Comparison of ENCODE assay signal across 8 cellular contexts in genomic region chr2:183124957-183125255, GRCh38. TPM values are rescaled to one million over a fixed set of nuclear protein-coding genes. Genes with fewer than 3 reads are reported as not detected.
DNase-seq lines count a peak whose midpoint lies in the region; ATAC-seq, FAIRE-seq and TF ChIP-seq lines count a peak whose summit lies in the region.

No MANE protein-coding gene starts in this region.

- peak overlapping the region; percentile 97 for H3K4me3 Mint-ChIP-seq in activated naive CD4-positive, alpha-beta T cell treated with anti-CD3 and anti-CD28 coated beads, Interleukin-2, amount 50 U/mL, for 24 hours
- H3K4me3 Mint-ChIP-seq in type B pancreatic cell: peak overlapping the region; percentile 98

- in situ Hi-C loops in GM12878 (cut with MboI): no loop called here

- H3K4me2 ChIP-seq in GM12878 (ENCODE audit: control insufficient read depth, insufficient read depth): peak overlapping the region; percentile 88

- TF ChIP-seq RAD21 in GM12878 (IDR thresholded peaks at IDR 0.05; ENCODE audit: insufficient read depth, low read depth, low read length): no peak

- no peaks in the 10 kb centered on the region for H3K36me3 ChIP-seq in GM12878 (ENCODE audit: control insufficient read depth in 2 of 2, insufficient read depth in 2 of 2, low read length in 1 of 2)
- peaks cover 0 to 2% of the 10 kb centered on the region in 2 donors for H3K36me3 ChIP-seq in lung (ENCODE audit: control insufficient read depth in 2 of 2, insufficient read depth in 2 of 2, low read length in 2 of 2)

- H3K27ac Mint-ChIP-seq in activated naive CD4-positive, alpha-beta T cell treated with anti-CD3 and anti-CD28 coated beads, Interleukin-2, amount 50 U/mL, for 24 hours: peak overlapping the region; percentile 99
- peak overlapping the region; percentile 93 for H3K27ac Mint-ChIP-seq in type B pancreatic cell

- peak overlapping the region; percentile 95 for H2AFZ ChIP-seq in GM12878 (ENCODE audit: control insufficient read depth, low read depth, low read length)

- POLR2A ChIA-PET in GM12878 (lab: Charles Lee): interaction anchor here (0.6 to 1.6 kb wide), 5 partner anchors 38 to 1352 kb away, joined by 3 to 7 read pairs (median 4); partner anchors contain the start of gene DUSP19

- no peak for ATAC-seq in GM12878
- no peak for ATAC-seq in lung (ENCODE audit: insufficient read depth, low FRiP score)

- H3K4me1 ChIP-seq in GM12878 (ENCODE audit: control insufficient read depth, insufficient read depth, low read length) (peaks cover 4% of the 10 kb centered on the region; the same call in 1 of the 2 replicates), lung (ENCODE audit: control insufficient read depth in 2 of 2, insufficient read depth in 2 of 2, low read length in 2 of 2) (peaks cover 0 to 6% of the 10 kb centered on the region in 2 donors)

- peaks cover 8% of the 10 kb centered on the region for H3K36me3 Mint-ChIP-seq in activated naive CD4-positive, alpha-beta T cell treated with anti-CD3 and anti-CD28 coated beads, Interleukin-2, amount 50 U/mL, for 24 hours
- H3K36me3 Mint-ChIP-seq in type B pancreatic cell: no peaks in the 10 kb centered on the region

- TF ChIP-seq EP300 in GM12878 (IDR thresholded peaks at IDR 0.05; ENCODE audit: borderline replicate concordance in 1 of 2, control insufficient read depth in 1 of 2, low read depth in 2 of 2, low read length in 2 of 2): no peak

- SMC1A ChIA-PET in GM12878 (lab: Charles Lee; ENCODE audit: uncharacterized antibody, unreplicated experiment): interaction anchor here (0.8 to 1.1 kb wide), 3 partner anchors 12 to 90 kb away, joined by 3 read pairs; no protein-coding TSS in a partner anchor

- no peaks in the 10 kb centered on the region for H3K9me3 ChIP-seq in GM12878 (replicated peaks; ENCODE audit: control insufficient read depth, insufficient read depth, low read length)
- peaks cover 0 to 2% of the 10 kb centered on the region in 2 donors for H3K9me3 ChIP-seq in lung (ENCODE audit: control insufficient read depth in 2 of 2, insufficient read depth in 1 of 2, low read length in 1 of 2)

- peaks cover 6% of the 10 kb centered on the region for H3K27me3 Mint-ChIP-seq in activated naive CD4-positive, alpha-beta T cell treated with anti-CD3 and anti-CD28 coated beads, Interleukin-2, amount 50 U/mL, for 24 hours
- no peaks in the 10 kb centered on the region for H3K27me3 Mint-ChIP-seq in type B pancreatic cell

- no peak for TF ChIP-seq CTCF in GM12878 (IDR thresholded peaks at IDR 0.05 in 2 of 3, conservative IDR thresholded peaks at IDR 0.05 in 1 of 3; ENCODE audit: control insufficient read depth in 2 of 3, extremely low read depth in 1 of 3, insufficient read depth in 1 of 3, low read depth in 3 of 3, low read length in 3 of 3)
- no peak for TF ChIP-seq CTCF in lung (IDR thresholded peaks at IDR 0.05; ENCODE audit: control extremely low read depth, extremely low read depth)
- TF ChIP-seq CTCF in type B pancreatic cell (conservative IDR thresholded peaks at IDR 0.05): no peak

- 1% methylated on average over 10 of the region's 10 CpGs for WGBS in GM12878 (ENCODE audit: insufficient coverage, insufficient replicate concordance, low lambda C conversion rate, missing lambda C conversion rate)
- WGBS in lung, 2 donors: 0% methylated on average over 10 of the region's 10 CpGs

- peaks cover 45% of the 10 kb centered on the region for H3K4me1 Mint-ChIP-seq in activated naive CD4-positive, alpha-beta T cell treated with anti-CD3 and anti-CD28 coated beads, Interleukin-2, amount 50 U/mL, for 24 hours
- H3K4me1 Mint-ChIP-seq in type B pancreatic cell (ENCODE audit: unreplicated experiment): peaks cover 12% of the 10 kb centered on the region

- TF ChIP-seq POLR2A in GM12878 (IDR thresholded peaks at IDR 0.05; ENCODE audit: low read depth, low read length): no peak

- H4K20me1 ChIP-seq in GM12878 (ENCODE audit: control insufficient read depth, insufficient read depth): no peaks in the 10 kb centered on the region

- peak overlapping the region; percentile 81 for H3K9ac ChIP-seq in GM12878 (ENCODE audit: control insufficient read depth, insufficient read depth, low read length)

- no peak for FAIRE-seq in GM12878 (lab: Jason Lieb, UNC)

- H3K4me3 ChIP-seq in GM12878: peak overlapping the region; percentile 78
- H3K4me3 ChIP-seq in lung: peak overlapping the region; percentile 95

- H3K9me3 Mint-ChIP-seq in activated naive CD4-positive, alpha-beta T cell treated with anti-CD3 and anti-CD28 coated beads, Interleukin-2, amount 50 U/mL, for 24 hours: no peaks in the 10 kb centered on the region
- H3K9me3 Mint-ChIP-seq in type B pancreatic cell: no peaks in the 10 kb centered on the region

- H3K27me3 ChIP-seq in GM12878 (replicated peaks in 1 of 2; ENCODE audit: control insufficient read depth in 2 of 2, insufficient read depth in 2 of 2, low read length in 1 of 2): no peaks in the 10 kb centered on the region
- H3K27me3 ChIP-seq in lung (ENCODE audit: control insufficient read depth, insufficient read depth): no peaks in the 10 kb centered on the region

- no peak for DNase-seq in activated naive CD4-positive, alpha-beta T cell treated with anti-CD3 and anti-CD28 coated beads, Interleukin-2, amount 50 U/mL, for 16 hours
- peak; percentile 31 for DNase-seq in GM12878 (ENCODE audit: low read depth, low spot score)
- DNase-seq in lung (ENCODE audit: low spot score): no peak
- DNase-seq in type B pancreatic cell (ENCODE audit: extremely low spot score, unreplicated experiment): no peak
- DNase-seq in HCEC 1CT: no peak
- no peak for DNase-seq in activated CD4-positive, alpha-beta T cell treated with anti-CD3 and anti-CD28 coated beads, Interleukin-2, amount 50 U/mL, for 48 hours
- no peak for DNase-seq in SHP77 (lab: John Stamatoyannopoulos, UW)

- H3K27ac ChIP-seq in GM12878 (ENCODE audit: control insufficient read depth, insufficient read depth) (peak overlapping the region; percentile 89), lung (ENCODE audit: low read depth in 1 of 2, low read length in 1 of 2) (peak overlapping the region; percentile 70 to 97)

- CTCF ChIA-PET in GM12878 (lab: Yijun Ruan, JAX): interaction anchor here (1.6 kb wide), 1 partner anchor 46 kb away, joined by 4 read pairs; no protein-coding TSS in a partner anchor

- RAD21 ChIA-PET in GM12878 (lab: Charles Lee; ENCODE audit: unreplicated experiment): no interaction called here

- no TSS peak for BruUV-seq in GM12878 (replicated peaks; lab: Mats Ljungman, UMichigan)

- intact Hi-C loops in GM12878 (cut with micrococcal nuclease; ENCODE audit: unreplicated experiment): no loop called here

- peaks cover 42% of the 10 kb centered on the region for H3K79me2 ChIP-seq in GM12878 (ENCODE audit: control insufficient read depth, insufficient read depth, low read length)

TF ChIP-seq in GM12878, 131 proteins besides CTCF, POLR2A, EP300 and RAD21 (continues in another document):
- TF ChIP-seq PML (IDR thresholded peaks at IDR 0.05; ENCODE audit: low read length) (no peak), STAT3 (IDR thresholded peaks at IDR 0.05; ENCODE audit: low read depth, low read length) (no peak), SMARCA5 (IDR thresholded peaks at IDR 0.05) (no peak), ASH2L (IDR thresholded peaks at IDR 0.05; ENCODE audit: borderline replicate concordance, low read depth) (no peak), IKZF2 (IDR thresholded peaks at IDR 0.05) (peak; percentile 79 to 82; a peak in 3 of 4 replicates), TAF1 (IDR thresholded peaks at IDR 0.05; ENCODE audit: borderline replicate concordance, low read depth, low read length) (no peak), TARDBP (IDR thresholded peaks at IDR 0.05; ENCODE audit: borderline replicate concordance) (no peak)

RNA-seq across cellular contexts. Expression of gene NUP35, which starts 0.7 kb away (rescaled TPM):
- total RNA-seq in GM12878 (2013; cell fraction: nucleolus; rRNA removed): 70.1 and 80.2 TPM in 2 replicates
- total RNA-seq in GM12878 (2014; rRNA removed) (21.4 and 26.0 TPM in 2 replicates), GM12878 (2014; rRNA removed; fragmentation: Illumina TruSeq; extraction: Trizol) (29.1 and 30.8 TPM in 2 replicates), GM12878 (2021) (20.0 and 24.8 TPM in 2 replicates), lung (10 to 100 TPM; 14.5 to 28.0 TPM), type B pancreatic cell (ENCODE audit: low replicate concordance) (14.4 and 24.4 TPM in 2 replicates)
- polyA plus RNA-seq in GM12878 (2011; ENCODE audit: low read depth): 10.0 TPM
- polyA plus RNA-seq in GM12878 (2011; rRNA removed) (32.0 and 37.9 TPM in 2 replicates), GM12878 (2014; fragmentation: Illumina TruSeq; extraction: Trizol) (25.3 and 33.9 TPM in 2 replicates), GM12878 (2014; fragmentation: Nextera tagmentation; extraction: Ambion mirVana) (10 to 100 TPM; 34.7 to 57.3 TPM), GM12878 (2014; rRNA removed) (17.3 and 22.2 TPM in 2 replicates), GM12878 (2016; fragmentation: Nextera tagmentation; extraction: Ambion mirVana) (10 to 100 TPM; 30.6 to 33.4 TPM), lung (10 to 100 TPM in 1 of 2 donors, 1 to 10 TPM in 1; 9.5 to 10.2 TPM)
- 17.0 and 19.1 TPM in 2 replicates for polyA plus RNA-seq in GM12878 (2011; cell fraction: cytosol; rRNA removed)
- 18.9 and 20.9 TPM in 2 replicates for polyA plus RNA-seq in GM12878 (2011; cell fraction: nucleus; rRNA removed)
- 7.7 and 11.5 TPM in 2 replicates for polyA plus RNA-seq in GM12878 (2012)
- polyA minus RNA-seq in GM12878 (2011; rRNA and poly(A)+ RNA removed): 31.6 and 34.7 TPM in 2 replicates
- 7.9 and 12.2 TPM in 2 replicates for polyA minus RNA-seq in GM12878 (2011; cell fraction: cytosol; rRNA and poly(A)+ RNA removed)
- 38.6 and 52.5 TPM in 2 replicates for polyA minus RNA-seq in GM12878 (2011; cell fraction: nucleus; rRNA and poly(A)+ RNA removed)

RNA-seq across cellular contexts. Expression of gene DUSP19, which starts 46.4 kb away (rescaled TPM):
- 0.78 and 0.81 TPM in 2 replicates for total RNA-seq in GM12878 (2013; cell fraction: nucleolus; rRNA removed)
- total RNA-seq in GM12878 (2014; rRNA removed): 0.56 and 0.65 TPM in 2 replicates
- total RNA-seq in GM12878 (2014; rRNA removed; fragmentation: Illumina TruSeq; extraction: Trizol): 0.46 and 0.72 TPM in 2 replicates
- 0.51 and 0.80 TPM in 2 replicates for total RNA-seq in GM12878 (2021)
- 0.76 TPM for polyA plus RNA-seq in GM12878 (2011; ENCODE audit: low read depth)
- polyA plus RNA-seq in GM12878 (2011; rRNA removed): 1.7 and 2.8 TPM in 2 replicates
- polyA plus RNA-seq in GM12878 (2011; cell fraction: cytosol; rRNA removed): 0.57 and 0.76 TPM in 2 replicates
- polyA plus RNA-seq in GM12878 (2011; cell fraction: nucleus; rRNA removed): 0.16 and 0.54 TPM in 2 replicates
- 0.73 and 1.2 TPM in 2 replicates for polyA plus RNA-seq in GM12878 (2012)
- polyA plus RNA-seq in GM12878 (2014; fragmentation: Illumina TruSeq; extraction: Trizol): 0.16 and 0.19 TPM in 2 replicates
- under 1 TPM; 0.18 to 0.58 TPM for polyA plus RNA-seq in GM12878 (2014; fragmentation: Nextera tagmentation; extraction: Ambion mirVana)
- polyA plus RNA-seq in GM12878 (2014; rRNA removed): 0.10 and 0.58 TPM in 2 replicates
- polyA plus RNA-seq in GM12878 (2016; fragmentation: Nextera tagmentation; extraction: Ambion mirVana): under 1 TPM; 0.56 to 0.81 TPM
- polyA minus RNA-seq in GM12878 (2011; rRNA and poly(A)+ RNA removed): 1.3 and 1.9 TPM in 2 replicates
- polyA minus RNA-seq in GM12878 (2011; cell fraction: cytosol; rRNA and poly(A)+ RNA removed): 0.40 and 0.83 TPM in 2 replicates
- 1.1 and 1.3 TPM in 2 replicates for polyA minus RNA-seq in GM12878 (2011; cell fraction: nucleus; rRNA and poly(A)+ RNA removed)
- 1 to 10 TPM; 4.8 to 8.8 TPM for total RNA-seq in lung
- polyA plus RNA-seq in lung: 1 to 10 TPM in 1 of 2 donors, under 1 TPM in 1; 0.70 to 1.0 TPM
- 4.0 and 6.2 TPM in 2 replicates for total RNA-seq in type B pancreatic cell (ENCODE audit: low replicate concordance)
